8 cellular contexts compared by ENCODE assay signal in genomic region chr3:5426094-5426883, GRCh38.
DNase-seq lines count a peak whose midpoint lies in the region; ATAC-seq and TF ChIP-seq lines count a peak whose summit lies in the region.

No MANE protein-coding gene starts in this region.

- 100% methylated on average over 1 of the region's 25 CpGs for WGBS in iPS DF 6.9 (ENCODE audit: insufficient coverage, insufficient read length)

- peak; percentile 92 for TF ChIP-seq CTCF in GM12865 (IDR thresholded peaks at IDR 0.05; ENCODE audit: insufficient read depth, low read depth, low read length, missing control alignments)

- H3K36me3 ChIP-seq in HAP-1 (replicated peaks) = no peaks in the 10 kb centered on the region
- H3K36me3 ChIP-seq in iPS DF 6.9 (ENCODE audit: control insufficient read depth, insufficient read depth, low read length) = no peaks in the 10 kb centered on the region

- ATAC-seq in HG03039 (IDR thresholded peaks at IDR 0.05; ENCODE audit: unreplicated experiment) = no peak

- in situ Hi-C loops in HAP-1 (cut with MboI; ENCODE audit: low sequenced_read_pairs) = no loop called here

- no peaks in the 10 kb centered on the region for H3K9me3 ChIP-seq in HAP-1
- H3K9me3 ChIP-seq in iPS DF 6.9 (ENCODE audit: control insufficient read depth, insufficient read depth, low read length) = peaks cover 3% of the 10 kb centered on the region

- H3K27me3 ChIP-seq in HAP-1 (ENCODE audit: low read depth) = no peaks in the 10 kb centered on the region
- H3K27me3 ChIP-seq in iPS DF 6.9 (ENCODE audit: control insufficient read depth, insufficient read depth, low read length) = no peaks in the 10 kb centered on the region

- DNase-seq in GM12865 (ENCODE audit: low read depth) = peak; percentile 85
- DNase-seq in HAP-1 (ENCODE audit: low spot score in 2 of 2) = peak; percentile 68 to 91
- DNase-seq in NAMALWA (ENCODE audit: low spot score) = peak; percentile 73
- DNase-seq in T-helper 9 cell = peak; percentile 48
- DNase-seq in astrocyte of the hippocampus (ENCODE audit: low read depth, low spot score) = peak; percentile 89
- peak; percentile 75 for DNase-seq in iPS DF 6.9 (ENCODE audit: low read depth, low spot score)
- peak; percentile 8 to 75 for DNase-seq in stimulated activated CD4-positive, alpha-beta T cell treated with anti-CD3 and anti-CD28 coated beads, Interleukin-12 subunit alpha, Interleukin-12 subunit beta, amount 100 ng/mL, for 24 hours (ENCODE audit: low read depth in 2 of 2)

- H3K4me1 ChIP-seq in HAP-1 = no peaks in the 10 kb centered on the region
- H3K4me1 ChIP-seq in iPS DF 6.9 (ENCODE audit: control insufficient read depth, insufficient read depth, low read length) = no peaks in the 10 kb centered on the region

- H3K4me3 ChIP-seq in GM12865 (ENCODE audit: low read depth, low read length) = no peak overlapping the region
- no peak overlapping the region for H3K4me3 ChIP-seq in HAP-1
- no peak overlapping the region for H3K4me3 ChIP-seq in iPS DF 6.9 (ENCODE audit: low read length)

- no peak overlapping the region for H3K27ac ChIP-seq in iPS DF 6.9 (ENCODE audit: low read length)
